19 cellular contexts compared by ENCODE assay signal in genomic region chr5:107516452-107517184, GRCh38.
DNase-seq lines count a peak whose midpoint lies in the region; ATAC-seq and TF ChIP-seq lines count a peak whose summit lies in the region.
"Had no signal": no experiment of that assay in that cellular context is flagged by ENCODE, and none has a peak within 500 bp of the region (broad histone marks: within the 10 kb centered on the region; RNA-seq: fewer than 3 reads in every experiment).

No MANE protein-coding gene starts in this region.

- no peak overlapping the region for H3K27ac Mint-ChIP-seq in stimulated activated naive CD8-positive, alpha-beta T cell treated with anti-CD3 and anti-CD28 coated beads, Interleukin-15, amount 100 ng/mL, for 72 hours
- H3K27ac Mint-ChIP-seq: dendritic cell treated with granulocyte-macrophage colony-stimulating factor and Interleukin-4, amounts not matched to agents 40 ng/mL and 50 ng/mL, for 4 days had no signal

- H3K79me2 ChIP-seq in OCI-LY7 (ENCODE audit: insufficient read depth, low read depth, low read length) = no peaks in the 10 kb centered on the region

- DNase-seq in NCI-H748 (lab: John Stamatoyannopoulos, UW; ENCODE audit: unreplicated experiment) (peak; percentile 28), NCI-H748 treated with DMSO at 0.1 percent for 48 hours (lab: John Stamatoyannopoulos, UW) (no peak), OCI-LY7 (ENCODE audit: low spot score) (no peak), fibroblast of gingiva (ENCODE audit: low read depth) (peak; percentile 71), NCI-H1048 (lab: John Stamatoyannopoulos, UW) (no peak)
- DNase-seq in stimulated activated CD4-positive, alpha-beta T cell treated with anti-CD3 and anti-CD28 coated beads, Interleukin-2, amount 100 ng/mL, for 24 hours = no peak
- no peak for DNase-seq in stimulated activated naive CD8-positive, alpha-beta T cell treated with anti-CD3 and anti-CD28 coated beads, Interleukin-15, amount 100 ng/mL, for 72 hours
- DNase-seq: activated CD8-positive, alpha-beta memory T cell treated with anti-CD3 and anti-CD28 coated beads for 24 hours; activated effector memory CD4-positive, alpha-beta T cell treated with Interleukin-2 at 50 U/mL for 16 hours; aorta; GF-D8; GOT3; left ventricle myocardium superior; NCI-H1105 had no signal

- peaks cover 94% of the 10 kb centered on the region for H3K4me1 ChIP-seq in OCI-LY7 (ENCODE audit: insufficient read depth, low read length, poor library complexity, severe bottlenecking)

- H3K27ac ChIP-seq in OCI-LY7 (ENCODE audit: low read depth, low read length, poor library complexity, severe bottlenecking) = peak overlapping the region; percentile 99
- H3K27ac ChIP-seq: 22Rv1, VCaP had no signal

- H3K9me3 Mint-ChIP-seq in stimulated activated naive CD8-positive, alpha-beta T cell treated with anti-CD3 and anti-CD28 coated beads, Interleukin-15, amount 100 ng/mL, for 72 hours = no peaks in the 10 kb centered on the region
- H3K9me3 Mint-ChIP-seq: dendritic cell treated with granulocyte-macrophage colony-stimulating factor and Interleukin-4, amounts not matched to agents 40 ng/mL and 50 ng/mL, for 4 days; natural killer cell treated with Interleukin-12 subunit alpha and Interleukin-12 subunit beta and Interleukin-15 and Interleukin-18, amount 100 ng/mL, for 72 hours had no signal

- H3K4me3 Mint-ChIP-seq in stimulated activated naive CD8-positive, alpha-beta T cell treated with anti-CD3 and anti-CD28 coated beads, Interleukin-15, amount 100 ng/mL, for 72 hours = no peak overlapping the region
- H3K4me3 Mint-ChIP-seq: dendritic cell treated with granulocyte-macrophage colony-stimulating factor and Interleukin-4, amounts not matched to agents 40 ng/mL and 50 ng/mL, for 4 days; natural killer cell treated with Interleukin-12 subunit alpha and Interleukin-12 subunit beta and Interleukin-15 and Interleukin-18, amount 100 ng/mL, for 72 hours had no signal

- H2AFZ ChIP-seq in OCI-LY7 (ENCODE audit: low read length) = peak overlapping the region; percentile 42; the same call in 1 of the 2 replicates

- no TSS peak for BruUV-seq in OCI-LY7 (replicated peaks; lab: Mats Ljungman, UMichigan)

- no peak for TF ChIP-seq CTCF in OCI-LY7 (conservative IDR thresholded peaks at IDR 0.05; ENCODE audit: low read length)

- peaks cover 14% of the 10 kb centered on the region for H3K27me3 Mint-ChIP-seq in stimulated activated naive CD8-positive, alpha-beta T cell treated with anti-CD3 and anti-CD28 coated beads, Interleukin-15, amount 100 ng/mL, for 72 hours
- H3K27me3 Mint-ChIP-seq: dendritic cell treated with granulocyte-macrophage colony-stimulating factor and Interleukin-4, amounts not matched to agents 40 ng/mL and 50 ng/mL, for 4 days; natural killer cell treated with Interleukin-12 subunit alpha and Interleukin-12 subunit beta and Interleukin-15 and Interleukin-18, amount 100 ng/mL, for 72 hours had no signal

- peak overlapping the region; percentile 11 for H3K4me3 ChIP-seq in OCI-LY7 (ENCODE audit: low read depth, low read length, poor library complexity, severe bottlenecking)

- H3K4me2 ChIP-seq in OCI-LY7 (ENCODE audit: low read length) = peak overlapping the region; percentile 74

- POLR2A ChIA-PET in OCI-LY7 (lab: Charles Lee) = interaction anchor here (0.6 to 7.8 kb wide), 7 partner anchors 12 to 338 kb away, joined by 3 to 154 read pairs (median 3); no protein-coding TSS in a partner anchor

- no peaks in the 10 kb centered on the region for H3K9me2 ChIP-seq in OCI-LY7 (ENCODE audit: insufficient read depth, low read length)

- no peak for ATAC-seq in GM21529 (IDR thresholded peaks at IDR 0.05; ENCODE audit: unreplicated experiment)
- ATAC-seq in stimulated activated naive CD8-positive, alpha-beta T cell treated with anti-CD3 and anti-CD28 coated beads, Interleukin-15, amount 100 ng/mL, for 72 hours = no peak
- ATAC-seq: left ventricle myocardium superior; natural killer cell treated with Interleukin-12 subunit alpha and Interleukin-12 subunit beta and Interleukin-15 and Interleukin-18, amount 100 ng/mL, for 72 hours had no signal

- no peaks in the 10 kb centered on the region for H3K9me3 ChIP-seq in OCI-LY7 (ENCODE audit: low read length)

- intact Hi-C loops in OCI-LY7 (cut with micrococcal nuclease; ENCODE audit: unreplicated experiment) = loop anchor here (10.0 kb wide), 1 partner anchor 412 kb away; no protein-coding TSS in a partner anchor

- CTCF ChIA-PET in OCI-LY7 (lab: Charles Lee; ENCODE audit: unreplicated experiment) = interaction anchor here (1.0 kb wide), 1 partner anchor 54 kb away, joined by 6 read pairs; no protein-coding TSS in a partner anchor

- H3K36me3 ChIP-seq in OCI-LY7 (ENCODE audit: insufficient read depth, low read length) = no peaks in the 10 kb centered on the region

- H3K4me1 Mint-ChIP-seq in stimulated activated naive CD8-positive, alpha-beta T cell treated with anti-CD3 and anti-CD28 coated beads, Interleukin-15, amount 100 ng/mL, for 72 hours = no peaks in the 10 kb centered on the region

- no peaks in the 10 kb centered on the region for H4K20me1 ChIP-seq in OCI-LY7 (ENCODE audit: insufficient read depth, low read length)

Comparison
In these comparisons a context has a peak if more than half of its experiments do, and no peak if none do; other contexts are left out.
1. DNase-seq: peak in NCI-H748 (single experiment) and fibroblast of gingiva (single experiment); none in NCI-H748 treated with DMSO at 0.1 percent for 48 hours (single experiment), OCI-LY7 (single experiment), NCI-H1048 (single experiment), stimulated activated CD4-positive, alpha-beta T cell treated with anti-CD3 and anti-CD28 coated beads, Interleukin-2, amount 100 ng/mL, for 24 hours (0 of 2) and stimulated activated naive CD8-positive, alpha-beta T cell treated with anti-CD3 and anti-CD28 coated beads, Interleukin-15, amount 100 ng/mL, for 72 hours (0 of 2).